Comparison of ENCODE assay signal across 20 cellular contexts in genomic region chr17:73713136-73713535, GRCh38.
DNase-seq lines count a peak whose midpoint lies in the region; ATAC-seq, FAIRE-seq and TF ChIP-seq lines count a peak whose summit lies in the region.
"Had no signal": no experiment of that assay in that cellular context is flagged by ENCODE, and none has a peak within 500 bp of the region (broad histone marks: within the 10 kb centered on the region; RNA-seq: fewer than 3 reads in every experiment).

No MANE protein-coding gene starts in this region.

- no peaks in the 10 kb centered on the region for H3K9me3 Mint-ChIP-seq in MCF 10A (ENCODE audit: unreplicated experiment)

- H2AFZ ChIP-seq in SK-N-SH (ENCODE audit: low read depth): no peak overlapping the region

- H3K4me2 ChIP-seq in SK-N-SH: no peak overlapping the region

- intact Hi-C loops in MCF 10A (cut with micrococcal nuclease): loop anchor here (5.0 kb wide), 1 partner anchor 129 kb away; no protein-coding TSS in a partner anchor

- no peak for TF ChIP-seq EP300 in SK-N-SH (IDR thresholded peaks at IDR 0.05; ENCODE audit: borderline replicate concordance in 1 of 2, low read depth in 1 of 2, low read length in 1 of 2)

- ATAC-seq in SK-N-SH treated with all-trans-retinoic acid at 6 μM for 48 hours (no peak), HG03175 (IDR thresholded peaks at IDR 0.05; ENCODE audit: unreplicated experiment) (no peak)
- ATAC-seq: K562, PC-3 had no signal

- H3K36me3 Mint-ChIP-seq in MCF 10A (ENCODE audit: insufficient read depth, unreplicated experiment): no peaks in the 10 kb centered on the region

- TF ChIP-seq CTCF in SK-N-SH (IDR thresholded peaks at IDR 0.05) (no peak), MCF 10A (IDR thresholded peaks at IDR 0.05; ENCODE audit: unreplicated experiment) (no peak)

- H3K36me3 ChIP-seq in SK-N-SH (replicated peaks in 1 of 2; ENCODE audit: control insufficient read depth in 1 of 2, insufficient read depth in 2 of 2, low read length in 1 of 2): no peaks in the 10 kb centered on the region

- no peak overlapping the region for H3K27ac Mint-ChIP-seq in MCF 10A (ENCODE audit: low read depth, unreplicated experiment)

- WGBS in SK-N-SH (ENCODE audit: low lambda C conversion rate): 38% methylated on average over 9 of the region's 9 CpGs

- peaks cover 63% of the 10 kb centered on the region for H3K27me3 Mint-ChIP-seq in MCF 10A (ENCODE audit: insufficient read depth, unreplicated experiment)

- BruUV-seq in MCF 10A (replicated peaks; lab: Mats Ljungman, UMichigan): no TSS peak

- no peak overlapping the region for H3K27ac ChIP-seq in SK-N-SH (ENCODE audit: low read depth in 2 of 2, low read length in 1 of 2)

- H3K9me2 ChIP-seq in SK-N-SH: no peaks in the 10 kb centered on the region

- H3F3A ChIP-seq in SK-N-SH (replicated peaks; ENCODE audit: insufficient read depth): no peaks in the 10 kb centered on the region

- H3K9me3 ChIP-seq in SK-N-SH: no peaks in the 10 kb centered on the region
- H3K9me3 ChIP-seq: Caco-2 had no signal

- H3K4me3 Mint-ChIP-seq in MCF 10A (ENCODE audit: unreplicated experiment): no peak overlapping the region

- peaks cover 0 to 2% of the 10 kb centered on the region in 2 experiments; a peak in 1 of 4 replicates for H3K4me1 ChIP-seq in SK-N-SH (ENCODE audit: control insufficient read depth in 1 of 2, insufficient read depth in 2 of 2, low read depth in 1 of 2, low read length in 1 of 2)
- H3K4me1 ChIP-seq: Caco-2 had no signal

- no peaks in the 10 kb centered on the region for H3K79me2 ChIP-seq in SK-N-SH (ENCODE audit: insufficient read depth)

- H3K4me1 Mint-ChIP-seq in MCF 10A (ENCODE audit: insufficient read depth, unreplicated experiment): no peaks in the 10 kb centered on the region

- H3K27me3 ChIP-seq in SK-N-SH (ENCODE audit: insufficient read depth): no peaks in the 10 kb centered on the region

- CTCF ChIA-PET in SK-N-SH (lab: Yijun Ruan, JAX) (interaction anchor here (1.2 to 5.2 kb wide), 5 partner anchors 11 to 284 kb away, joined by 4 to 73 read pairs (median 11); no protein-coding TSS in a partner anchor), MCF 10A (lab: Yijun Ruan, JAX) (interaction anchor here (0.6 to 1.0 kb wide), 2 partner anchors 68 to 144 kb away, joined by 3 to 4 read pairs; no protein-coding TSS in a partner anchor)

- no peak for FAIRE-seq in urothelium cell line (lab: Jason Lieb, UNC)
- FAIRE-seq: GM12891, GM19239, HTR-8/SVneo, K562 had no signal

- TF ChIP-seq RAD21 in SK-N-SH (IDR thresholded peaks at IDR 0.05; ENCODE audit: low read length): peak; percentile 11; the same call in 1 of the 2 replicates

- no peak overlapping the region for H3K9ac ChIP-seq in SK-N-SH

- H3K4me3 ChIP-seq in SK-N-SH (ENCODE audit: low read depth in 2 of 2, low read length in 1 of 2): no peak overlapping the region
- H3K4me3 ChIP-seq: K562 had no signal

- POLR2A ChIA-PET in SK-N-SH (lab: Yijun Ruan, JAX): no interaction called here
- POLR2A ChIA-PET in MCF 10A (lab: Yijun Ruan, JAX): no interaction called here

- DNase-seq in SK-N-SH (no peak), MCF 10A (ENCODE audit: unreplicated experiment) (peak; percentile 61), iPS-NIHi11 (ENCODE audit: low spot score) (peak; percentile 56), urothelium cell line (ENCODE audit: low spot score) (peak; percentile 60), activated T-cell treated with anti-CD3 and anti-CD28 coated beads for 4 hours (no peak), NCI-H2171 treated with DMSO at 0.1 percent for 48 hours (lab: John Stamatoyannopoulos, UW) (no peak)
- DNase-seq: AML-193, Caco-2, DMS79, NCI-H1092 treated with DMSO at 0.1 percent for 48 hours, NCI-H187, NCI-H2227 treated with DMSO at 0.1 percent for 48 hours, NCI-H524 treated with DMSO at 0.1 percent for 48 hours, PC-3 had no signal

- H4K20me1 ChIP-seq in SK-N-SH (ENCODE audit: insufficient read depth): no peaks in the 10 kb centered on the region

TF ChIP-seq in SK-N-SH, 30 proteins besides CTCF, POLR2A, EP300 and RAD21:
- TF ChIP-seq, protein P1, sequence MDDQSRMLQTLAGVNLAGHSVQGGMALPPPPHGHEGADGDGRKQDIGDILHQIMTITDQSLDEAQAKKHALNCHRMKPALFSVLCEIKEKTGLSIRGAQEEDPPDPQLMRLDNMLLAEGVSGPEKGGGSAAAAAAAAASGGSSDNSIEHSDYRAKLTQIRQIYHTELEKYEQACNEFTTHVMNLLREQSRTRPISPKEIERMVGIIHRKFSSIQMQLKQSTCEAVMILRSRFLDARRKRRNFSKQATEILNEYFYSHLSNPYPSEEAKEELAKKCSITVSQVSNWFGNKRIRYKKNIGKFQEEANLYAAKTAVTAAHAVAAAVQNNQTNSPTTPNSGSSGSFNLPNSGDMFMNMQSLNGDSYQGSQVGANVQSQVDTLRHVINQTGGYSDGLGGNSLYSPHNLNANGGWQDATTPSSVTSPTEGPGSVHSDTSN (IDR thresholded peaks at IDR 0.05): no peak
- TF ChIP-seq NRF1 (IDR thresholded peaks at IDR 0.05; ENCODE audit: low read depth, low read length) (no peak), JUND (IDR thresholded peaks at IDR 0.05) (no peak), FOXJ3 (CRISPR knock-in tag; IDR thresholded peaks at IDR 0.05) (no peak), GATA2 (CRISPR knock-in tag; IDR thresholded peaks at IDR 0.05) (no peak), TEAD4 (IDR thresholded peaks at IDR 0.05; ENCODE audit: borderline replicate concordance, insufficient read depth) (no peak)

TF ChIP-seq in SK-N-SH treated with all-trans-retinoic acid at 6 μM for 48 hours, 23 proteins besides CTCF, POLR2A, EP300 and RAD21:
- no peak for TF ChIP-seq RARB (CRISPR knock-in tag; IDR thresholded peaks at IDR 0.05)

Comparison
In these comparisons a context has a peak if more than half of its experiments do, and no peak if none do; other contexts are left out.
1. DNase-seq: peak in MCF 10A (single experiment), iPS-NIHi11 (single experiment) and urothelium cell line (single experiment); none in SK-N-SH (single experiment), activated T-cell treated with anti-CD3 and anti-CD28 coated beads for 4 hours (single experiment) and NCI-H2171 treated with DMSO at 0.1 percent for 48 hours (single experiment).